24 cellular contexts compared by ENCODE assay signal in genomic region chr15:52785672-52786406, GRCh38. TPM values are rescaled to one million over a fixed set of nuclear protein-coding genes. Genes with fewer than 3 reads are reported as not detected.
DNase-seq lines count a peak whose midpoint lies in the region; ATAC-seq and TF ChIP-seq lines count a peak whose summit lies in the region.
"Had no signal": no experiment of that assay in that cellular context is flagged by ENCODE, and none has a peak within 500 bp of the region (broad histone marks: within the 10 kb centered on the region; RNA-seq: fewer than 3 reads in every experiment).

No MANE protein-coding gene starts in this region.

- H2AFZ ChIP-seq in neural progenitor cell (replicated peaks), result no peak overlapping the region
- H2AFZ ChIP-seq: GM23248 had no signal

- H3K27ac Mint-ChIP-seq in Calu3 (ENCODE audit: unreplicated experiment) (no peak overlapping the region), neural progenitor cell (no peak overlapping the region)
- H3K27ac Mint-ChIP-seq: activated naive CD8-positive, alpha-beta T cell treated with anti-CD3 and anti-CD28 coated beads, Interleukin-2, amount 10 ng/mL, durations not matched to agents 7 days and 5 days had no signal

- H3K9ac ChIP-seq in HUES6 (ENCODE audit: low read length), result no peak overlapping the region
- no peak overlapping the region for H3K9ac ChIP-seq in iPS-18a (ENCODE audit: low read length)
- no peak overlapping the region for H3K9ac ChIP-seq in neural progenitor cell
- H3K9ac ChIP-seq: GM23248, KMS-11, SK-N-SH had no signal

- H3K27me3 Mint-ChIP-seq in Calu3 (ENCODE audit: unreplicated experiment) (peaks cover 52% of the 10 kb centered on the region), neural progenitor cell (ENCODE audit: insufficient read depth, low read depth) (peaks cover 60% of the 10 kb centered on the region)

- intact Hi-C loops in Calu3 (cut with micrococcal nuclease; ENCODE audit: unreplicated experiment), result loop anchor here (10.0 kb wide), 2 partner anchors 589 to 669 kb away; no protein-coding TSS in a partner anchor

- H3K36me3 ChIP-seq in HUES6 (ENCODE audit: control insufficient read depth, insufficient read depth, low read length) (no peaks in the 10 kb centered on the region), iPS-18a (ENCODE audit: control insufficient read depth, low read depth, low read length) (no peaks in the 10 kb centered on the region), neural progenitor cell (no peaks in the 10 kb centered on the region)
- H3K36me3 ChIP-seq: BE2C, Peyer's patch had no signal

- H3K4me3 Mint-ChIP-seq in Calu3 (ENCODE audit: low read depth, unreplicated experiment), result peak overlapping the region; percentile 64
- H3K4me3 Mint-ChIP-seq in neural progenitor cell, result peak overlapping the region; percentile 84
- H3K4me3 Mint-ChIP-seq: activated naive CD8-positive, alpha-beta T cell treated with anti-CD3 and anti-CD28 coated beads, Interleukin-2, amount 10 ng/mL, durations not matched to agents 7 days and 5 days had no signal

- H3K9me3 Mint-ChIP-seq in Calu3 (ENCODE audit: low read depth, unreplicated experiment), result no peaks in the 10 kb centered on the region
- H3K9me3 Mint-ChIP-seq in neural progenitor cell, result no peaks in the 10 kb centered on the region
- H3K9me3 Mint-ChIP-seq: activated naive CD8-positive, alpha-beta T cell treated with anti-CD3 and anti-CD28 coated beads, Interleukin-2, amount 10 ng/mL, durations not matched to agents 7 days and 5 days had no signal

- no peak for DNase-seq in Calu3
- peak; percentile 44 for DNase-seq in neural progenitor cell (ENCODE audit: low spot score)
- no peak for DNase-seq in GM03348 (ENCODE audit: low spot score)
- no peak for DNase-seq in activated effector memory CD4-positive, alpha-beta T cell treated with Interleukin-2 at 50 U/mL for 16 hours
- DNase-seq: activated CD4-positive, alpha-beta T cell treated with anti-CD3 and anti-CD28 coated beads for 1 hour; activated CD8-positive, alpha-beta memory T cell treated with anti-CD3 and anti-CD28 coated beads, Interleukin-2, amount 50 U/mL, for 4 hours; BE2C; effector CD4-positive, alpha-beta T cell; GM23248; head of caudate nucleus; NCI-H1048; NCI-H526 treated with DMSO at 0.1 percent for 48 hours; Peyer's patch; SK-N-SH had no signal

- H3K4me2 ChIP-seq in neural progenitor cell, result peak overlapping the region; percentile 92
- H3K4me2 ChIP-seq: KMS-11, SK-N-SH, smooth muscle cell had no signal

- H3K4me3 ChIP-seq in HUES6 (ENCODE audit: low read depth, low read length) (peak overlapping the region; percentile 58), iPS-18a (ENCODE audit: low read length) (peak overlapping the region; percentile 81), neural progenitor cell (peak overlapping the region; percentile 50)
- H3K4me3 ChIP-seq: GM23248, smooth muscle cell had no signal

- ATAC-seq in GM19035 (IDR thresholded peaks at IDR 0.05; ENCODE audit: unreplicated experiment), result no peak

- CTCF ChIA-PET in Calu3 (lab: Charles Lee), result no interaction called here

- peaks cover 61% of the 10 kb centered on the region for H4K20me1 ChIP-seq in neural progenitor cell (ENCODE audit: low read depth)

- H3K4me1 ChIP-seq in HUES6 (ENCODE audit: control insufficient read depth, insufficient read depth, low read length) (peaks cover 51% of the 10 kb centered on the region), iPS-18a (ENCODE audit: control insufficient read depth, low read depth, low read length) (peaks cover 42% of the 10 kb centered on the region), neural progenitor cell (peaks cover 35% of the 10 kb centered on the region)
- H3K4me1 ChIP-seq: BE2C had no signal

- H3K79me2 ChIP-seq in neural progenitor cell (ENCODE audit: low read depth), result no peaks in the 10 kb centered on the region

- H3K27ac ChIP-seq in HUES6 (ENCODE audit: low read depth, low read length) (no peak overlapping the region), iPS-18a (ENCODE audit: low read length) (no peak overlapping the region), neural progenitor cell (no peak overlapping the region)
- H3K27ac ChIP-seq: GM23248, HL-60, KMS-11, Peyer's patch had no signal

- peaks cover 28% of the 10 kb centered on the region for H3F3A ChIP-seq in neural progenitor cell (ENCODE audit: low read depth)

- no TSS peak for BruUV-seq in Calu3 (replicated peaks; lab: Mats Ljungman, UMichigan)

- H3K4me1 Mint-ChIP-seq in Calu3 (ENCODE audit: low read depth, unreplicated experiment), result peaks cover 2% of the 10 kb centered on the region
- H3K4me1 Mint-ChIP-seq in neural progenitor cell, result peaks cover 54% of the 10 kb centered on the region

- peaks cover 99% of the 10 kb centered on the region for H3K27me3 ChIP-seq in HUES6 (ENCODE audit: control insufficient read depth, insufficient read depth, low read length)
- H3K27me3 ChIP-seq in iPS-18a (ENCODE audit: control insufficient read depth, insufficient read depth, low read length), result peaks cover 98% of the 10 kb centered on the region
- peaks cover 97% of the 10 kb centered on the region for H3K27me3 ChIP-seq in neural progenitor cell

- H3K9me3 ChIP-seq in HUES6 (ENCODE audit: control insufficient read depth, insufficient read depth, low read depth, low read length), result no peaks in the 10 kb centered on the region
- no peaks in the 10 kb centered on the region for H3K9me3 ChIP-seq in iPS-18a (ENCODE audit: control insufficient read depth, low read depth, low read length)
- no peaks in the 10 kb centered on the region for H3K9me3 ChIP-seq in neural progenitor cell (ENCODE audit: low read depth)
- H3K9me3 ChIP-seq: BE2C, Peyer's patch, SK-N-SH had no signal

- TF ChIP-seq CTCF in Calu3 (IDR thresholded peaks at IDR 0.05; ENCODE audit: unreplicated experiment), result no peak
- TF ChIP-seq CTCF in neural progenitor cell (IDR thresholded peaks at IDR 0.05), result no peak

- H3K36me3 Mint-ChIP-seq in Calu3 (ENCODE audit: insufficient read depth, unreplicated experiment) (peaks cover 26% of the 10 kb centered on the region), neural progenitor cell (peaks cover 2% of the 10 kb centered on the region)
- H3K36me3 Mint-ChIP-seq: activated naive CD8-positive, alpha-beta T cell treated with anti-CD3 and anti-CD28 coated beads, Interleukin-2, amount 10 ng/mL, durations not matched to agents 7 days and 5 days had no signal

RNA-seq across cellular contexts. Expression of gene ONECUT1, which starts 4.3 kb away (rescaled TPM):
- total RNA-seq in Calu3 (2022) (0.91 and 1.1 TPM in 2 replicates), neural progenitor cell (ENCODE audit: low replicate concordance) (1.5 TPM in 2 replicates)
- total RNA-seq: activated naive CD8-positive, alpha-beta T cell treated with anti-CD3 and anti-CD28 coated beads, Interleukin-2, amount 10 ng/mL, durations not matched to agents 7 days and 5 days; bronchial epithelial cell; GM23248; kidney; Peyer's patch; posterior vena cava had no signal
